ENCODE assay signal across 18 cellular contexts in the genomic region with DNA sequence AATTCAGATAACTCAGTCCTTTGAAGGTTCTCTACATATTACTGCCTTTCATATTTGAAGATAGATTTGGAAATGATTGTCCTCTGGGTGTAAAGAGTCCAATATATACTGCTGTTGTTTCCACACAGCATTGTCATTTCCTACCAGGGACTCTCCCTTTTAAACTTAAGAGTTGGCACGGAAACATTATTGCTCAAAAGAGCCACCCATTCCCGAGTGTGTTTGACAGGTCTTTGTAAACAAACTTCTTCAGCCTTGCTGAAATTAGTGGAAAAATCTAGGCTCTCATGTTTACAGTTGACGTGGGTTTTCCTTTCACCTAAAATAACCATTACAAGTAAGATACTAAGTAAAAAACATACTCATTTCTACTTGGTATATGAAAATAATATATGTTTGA.
DNase-seq lines count a peak whose midpoint lies in the region; ATAC-seq, FAIRE-seq and TF ChIP-seq lines count a peak whose summit lies in the region.
"Had no signal": no experiment of that assay in that cellular context is flagged by ENCODE, and none has a peak within 500 bp of the region (broad histone marks: within the 10 kb centered on the region; RNA-seq: fewer than 3 reads in every experiment).

No MANE protein-coding gene starts in this region.

- no peaks in the 10 kb centered on the region for H3K27me3 ChIP-seq in skeletal muscle tissue (ENCODE audit: control insufficient read depth in 3 of 3, insufficient read depth in 3 of 3, low read length in 3 of 3)

- peak; percentile 7 for DNase-seq in HT-29 (ENCODE audit: low spot score)
- no peak for DNase-seq in left colon
- DNase-seq in kidney, result no peak
- no peak for DNase-seq in retina
- DNase-seq in NCI-H1105 (lab: John Stamatoyannopoulos, UW), result no peak
- DNase-seq: activated effector memory CD4-positive, alpha-beta T cell treated with Interleukin-2 at 50 U/mL for 16 hours; anterior cingulate cortex; glutamatergic neuron; H7; NCI-H146; NCI-H345; SHP77; stimulated activated naive CD8-positive, alpha-beta T cell treated with anti-CD3 and anti-CD28 coated beads, Interleukin-15, amount 100 ng/mL, for 72 hours; T-helper 17 cell had no signal

- ATAC-seq in left colon, result peak; percentile 63
- ATAC-seq: stimulated activated naive CD8-positive, alpha-beta T cell treated with anti-CD3 and anti-CD28 coated beads, Interleukin-15, amount 100 ng/mL, for 72 hours; T-helper 17 cell had no signal

- H3K4me1 ChIP-seq in skeletal muscle tissue (ENCODE audit: control insufficient read depth in 3 of 3, insufficient read depth in 3 of 3, low read length in 3 of 3) (peaks cover 25 to 49% (median 36%) of the 10 kb centered on the region in 3 donors), kidney (ENCODE audit: control insufficient read depth in 1 of 2, insufficient read depth in 1 of 2, low read depth in 1 of 2, low read length in 2 of 2) (peaks cover 16 to 21% of the 10 kb centered on the region in 2 donors)

- intact Hi-C loops in left colon (cut with DNase I, micrococcal nuclease), result no loop called here
- intact Hi-C loops in kidney (cut with DNase I), result no loop called here

- TF ChIP-seq CTCF in kidney (IDR thresholded peaks at IDR 0.05; ENCODE audit: borderline replicate concordance, extremely low read depth, insufficient read depth), result no peak

- H3K9me3 ChIP-seq in skeletal muscle tissue (ENCODE audit: control insufficient read depth in 3 of 3, low read length in 3 of 3) (no peaks in the 10 kb centered on the region), kidney (ENCODE audit: control insufficient read depth in 1 of 2, low read length in 2 of 2) (no peaks in the 10 kb centered on the region)

- peak overlapping the region; percentile 17 for H3K27ac ChIP-seq in angular gyrus (ENCODE audit: low read depth, low read length)
- H3K27ac ChIP-seq in skeletal muscle tissue (ENCODE audit: low read depth, low read length), result peak overlapping the region; percentile 59
- H3K27ac ChIP-seq in kidney (ENCODE audit: low read depth in 2 of 2, low read length in 2 of 2), result peak overlapping the region in 1 of 2 donors; percentile 23

- H3K36me3 ChIP-seq in skeletal muscle tissue (ENCODE audit: control insufficient read depth in 3 of 3, insufficient read depth in 3 of 3, low read length in 3 of 3) (no peaks in the 10 kb centered on the region), kidney (ENCODE audit: control insufficient read depth in 1 of 2, insufficient read depth in 2 of 2, low read length in 2 of 2) (no peaks in the 10 kb centered on the region)

- H3K9ac ChIP-seq in skeletal muscle tissue (ENCODE audit: low read depth in 1 of 3, low read length in 3 of 3) (no peak overlapping the region), kidney (ENCODE audit: low read length in 2 of 2) (no peak overlapping the region)

- H3K4me3 ChIP-seq in skeletal muscle tissue (ENCODE audit: low read length in 3 of 3), result no peak overlapping the region
- H3K4me3 ChIP-seq in kidney (ENCODE audit: low read length in 2 of 2), result no peak overlapping the region

- no peak for FAIRE-seq in kidney (lab: Jason Lieb, UNC)
- FAIRE-seq: colon, GM18507 had no signal
